8 cellular contexts compared by ENCODE assay signal in the genomic region with DNA sequence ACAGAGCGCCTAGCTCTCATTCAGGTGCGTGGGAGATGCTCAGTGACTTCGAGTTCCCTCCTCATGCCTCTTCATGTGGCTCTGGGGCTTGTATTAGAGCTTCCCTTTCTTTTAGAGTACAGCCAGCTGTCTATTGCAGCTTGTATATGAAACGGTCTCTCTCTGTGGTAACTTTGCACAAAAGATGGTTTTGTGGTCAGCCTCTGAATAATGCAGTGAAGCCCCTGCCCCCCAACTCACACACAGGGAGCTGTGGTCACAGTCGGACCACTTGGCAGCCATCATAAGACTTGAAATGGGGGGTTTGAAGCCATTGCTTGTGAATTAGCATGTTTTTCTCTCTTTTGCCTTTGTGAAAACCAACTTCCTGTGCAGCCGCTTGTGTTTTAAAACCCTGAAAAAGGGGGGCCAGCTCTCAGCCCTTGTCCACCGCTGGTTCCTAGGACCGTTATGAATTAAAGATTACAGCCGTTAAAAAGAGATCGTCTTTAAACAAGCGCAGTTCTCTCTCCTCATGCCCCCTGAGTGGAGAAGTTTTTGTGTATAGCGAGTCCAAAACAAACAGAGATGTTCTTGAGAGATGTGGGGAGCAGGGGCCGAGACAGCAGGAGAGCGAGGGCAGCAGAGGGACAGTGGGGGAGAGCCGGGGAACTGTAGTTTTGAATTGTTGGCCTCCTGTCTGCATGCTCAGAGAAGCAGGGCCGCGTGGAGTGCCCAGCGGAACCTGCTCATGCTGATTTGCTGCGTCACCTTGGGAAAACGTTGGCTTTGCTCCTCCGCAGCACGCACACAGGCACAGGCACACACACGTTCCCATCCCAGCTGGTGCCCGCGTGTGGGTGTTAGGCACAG.
A peak's percentile ranks its signal among the peaks of the same experiment; 100 is the strongest.
DNase-seq lines count a peak whose midpoint lies in the region; ATAC-seq, FAIRE-seq and TF ChIP-seq lines count a peak whose summit lies in the region.

No MANE protein-coding gene starts in this region.

- POLR2A ChIA-PET in GM10248 (lab: Yijun Ruan, JAX) = interaction anchor here (0.6 to 1.6 kb wide), 3 partner anchors 26 to 198 kb away, joined by 4 to 14 read pairs (median 4); no protein-coding TSS in a partner anchor

- peaks cover 4% of the 10 kb centered on the region for H3K27me3 Mint-ChIP-seq in activated naive CD8-positive, alpha-beta T cell treated with anti-CD3 and anti-CD28 coated beads for 36 hours

- FAIRE-seq in D721Med (lab: Jason Lieb, UNC) = no peak

- H3K9me3 Mint-ChIP-seq in activated naive CD8-positive, alpha-beta T cell treated with anti-CD3 and anti-CD28 coated beads for 36 hours = no peaks in the 10 kb centered on the region

- DNase-seq in GM10248 (ENCODE audit: extremely low spot score) = peak; percentile 76
- peak; percentile 88 for DNase-seq in KG1 (lab: John Stamatoyannopoulos, UW)
- DNase-seq in activated naive CD8-positive, alpha-beta T cell treated with anti-CD3 and anti-CD28 coated beads for 36 hours = peak; percentile 62
- peak; percentile 86 for DNase-seq in myocyte (ENCODE audit: low read depth)
- no peak for DNase-seq in D721Med (ENCODE audit: insufficient read length, low spot score)
- no peak for DNase-seq in NCI-H1048 (lab: John Stamatoyannopoulos, UW)
- DNase-seq in SW 1271 (lab: John Stamatoyannopoulos, UW) = no peak

- no peak for TF ChIP-seq CTCF in GM10248 (IDR thresholded peaks at IDR 0.05; ENCODE audit: control extremely low read depth, extremely low read depth, low read depth, missing control alignments)
- TF ChIP-seq CTCF in D721Med (IDR thresholded peaks at IDR 0.05; ENCODE audit: insufficient read depth, missing control alignments) = no peak

- peak; percentile 71 for ATAC-seq in GM21526 (IDR thresholded peaks at IDR 0.05; ENCODE audit: low FRiP score, unreplicated experiment)

- H3K27ac Mint-ChIP-seq in activated naive CD8-positive, alpha-beta T cell treated with anti-CD3 and anti-CD28 coated beads for 36 hours = peak overlapping the region; percentile 98

- H3K4me1 Mint-ChIP-seq in activated naive CD8-positive, alpha-beta T cell treated with anti-CD3 and anti-CD28 coated beads for 36 hours = peaks cover 61% of the 10 kb centered on the region

- CTCF ChIA-PET in GM10248 (lab: Yijun Ruan, JAX) = interaction anchor here (0.8 to 2.1 kb wide), 11 partner anchors 12 to 217 kb away, joined by 3 to 14 read pairs (median 4); no protein-coding TSS in a partner anchor

- peak overlapping the region; percentile 66 for H3K4me3 Mint-ChIP-seq in activated naive CD8-positive, alpha-beta T cell treated with anti-CD3 and anti-CD28 coated beads for 36 hours

- peaks cover 24% of the 10 kb centered on the region for H3K36me3 Mint-ChIP-seq in activated naive CD8-positive, alpha-beta T cell treated with anti-CD3 and anti-CD28 coated beads for 36 hours

Comparison
In these comparisons a context has a peak if more than half of its experiments do, and no peak if none do; other contexts are left out.
1. DNase-seq: peak in GM10248 (single experiment), KG1 (single experiment), activated naive CD8-positive, alpha-beta T cell treated with anti-CD3 and anti-CD28 coated beads for 36 hours (single experiment) and myocyte (single experiment); none in D721Med (single experiment), NCI-H1048 (single experiment) and SW 1271 (0 of 2).